In the genomic region with DNA sequence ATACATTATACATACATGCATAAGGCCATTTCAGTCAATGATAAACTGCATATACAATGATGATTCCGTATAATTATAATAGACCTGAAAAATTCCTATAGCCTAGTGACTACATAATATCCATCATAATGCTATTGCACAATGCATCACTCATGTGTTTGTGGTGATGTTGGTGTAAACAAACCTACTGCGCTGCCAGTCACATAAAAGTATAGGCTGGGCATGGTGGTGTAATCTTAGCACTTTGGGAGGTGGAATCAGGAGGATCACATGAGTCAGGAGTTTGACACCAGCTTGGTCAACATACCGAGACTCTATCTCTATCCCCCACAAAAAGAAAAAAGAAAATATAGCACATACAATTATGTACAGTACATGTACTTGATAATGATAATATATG, we compare ENCODE assay signal across 19 cellular contexts.
"Had no signal": no experiment of that assay in that cellular context is flagged by ENCODE, and none has a peak within 500 bp of the region (broad histone marks: within the 10 kb centered on the region; RNA-seq: fewer than 3 reads in every experiment).

No MANE protein-coding gene starts in this region.

- H3K4me3 Mint-ChIP-seq: activated CD4-positive, alpha-beta T cell treated with anti-CD3 and anti-CD28 coated beads, Interleukin-2, amount 10 ng/mL, durations not matched to agents 7 days and 5 days; activated CD8-positive, alpha-beta T cell treated with anti-CD3 and anti-CD28 coated beads, Interleukin-2, amount 10 ng/mL, durations not matched to agents 7 days and 5 days; activated T-cell treated with anti-CD3 and anti-CD28 coated beads, Interleukin-2, amount 50 U/mL, for 24 hours; brain; central memory CD8-positive, alpha-beta T cell; naive thymus-derived CD8-positive, alpha-beta T cell; stimulated activated memory B cell treated with anti-CD40 and anti-IgM and Interleukin-4, amounts not matched to agents 10 μg/mL and 1 μg/mL and 100 μg/mL, for 72 hours; type B pancreatic cell had no signal

- H3K27ac Mint-ChIP-seq: activated CD4-positive, alpha-beta T cell treated with anti-CD3 and anti-CD28 coated beads, Interleukin-2, amount 10 ng/mL, durations not matched to agents 7 days and 5 days; activated CD8-positive, alpha-beta T cell treated with anti-CD3 and anti-CD28 coated beads, Interleukin-2, amount 10 ng/mL, durations not matched to agents 7 days and 5 days; activated T-cell treated with anti-CD3 and anti-CD28 coated beads, Interleukin-2, amount 50 U/mL, for 24 hours; activated T-helper 2 cell treated with anti-CD3 and anti-CD28 coated beads, Interferon-gamma antibody, Interleukin-2, Interleukin-4, amounts not matched to agents 10 μg/mL and 5 μg/mL and 100 μg/mL, durations not matched to agents 14 hours and 24 hours and 36 hours; brain; naive thymus-derived CD8-positive, alpha-beta T cell; stimulated activated memory B cell treated with anti-CD40 and anti-IgM and Interleukin-4, amounts not matched to agents 10 μg/mL and 1 μg/mL and 100 μg/mL, for 72 hours; type B pancreatic cell had no signal

- H3K36me3 Mint-ChIP-seq: brain; naive thymus-derived CD8-positive, alpha-beta T cell; stimulated activated memory B cell treated with anti-CD40 and anti-IgM and Interleukin-4, amounts not matched to agents 10 μg/mL and 1 μg/mL and 100 μg/mL, for 72 hours; type B pancreatic cell had no signal

- H3K9me3 Mint-ChIP-seq: activated CD4-positive, alpha-beta T cell treated with anti-CD3 and anti-CD28 coated beads, Interleukin-2, amount 10 ng/mL, durations not matched to agents 7 days and 5 days; activated T-helper 2 cell treated with anti-CD3 and anti-CD28 coated beads, Interferon-gamma antibody, Interleukin-2, Interleukin-4, amounts not matched to agents 10 μg/mL and 5 μg/mL and 100 μg/mL, durations not matched to agents 14 hours and 24 hours and 36 hours; central memory CD8-positive, alpha-beta T cell; stimulated activated memory B cell treated with anti-CD40 and anti-IgM and Interleukin-4, amounts not matched to agents 10 μg/mL and 1 μg/mL and 100 μg/mL, for 72 hours had no signal

- H3K27me3 Mint-ChIP-seq: activated CD4-positive, alpha-beta T cell treated with anti-CD3 and anti-CD28 coated beads, Interleukin-2, amount 10 ng/mL, durations not matched to agents 7 days and 5 days; activated T-cell treated with anti-CD3 and anti-CD28 coated beads, Interleukin-2, amount 50 U/mL, for 24 hours; central memory CD8-positive, alpha-beta T cell; type B pancreatic cell had no signal

- H3K4me1 Mint-ChIP-seq: activated CD4-positive, alpha-beta T cell treated with anti-CD3 and anti-CD28 coated beads, Interleukin-2, amount 10 ng/mL, durations not matched to agents 7 days and 5 days; brain; central memory CD8-positive, alpha-beta T cell had no signal

- ATAC-seq: activated CD8-positive, alpha-beta T cell treated with anti-CD3 and anti-CD28 coated beads, Interleukin-2, amount 10 ng/mL, durations not matched to agents 7 days and 5 days; naive thymus-derived CD8-positive, alpha-beta T cell; stimulated activated memory B cell treated with anti-CD40 and anti-IgM and Interleukin-4, amounts not matched to agents 10 μg/mL and 1 μg/mL and 100 μg/mL, for 72 hours had no signal

- DNase-seq: activated CD4-positive, alpha-beta T cell treated with anti-CD3 and anti-CD28 coated beads, Interleukin-2, amount 10 ng/mL, durations not matched to agents 7 days and 5 days; activated CD8-positive, alpha-beta T cell treated with anti-CD3 and anti-CD28 coated beads, Interleukin-2, amount 10 ng/mL, durations not matched to agents 7 days and 5 days; activated naive CD4-positive, alpha-beta T cell treated with Interleukin-2 at 50 U/mL for 16 hours; activated T-cell treated with anti-CD3 and anti-CD28 coated beads, Interleukin-2, amount 50 U/mL, for 24 hours; anterior cingulate cortex; foreskin fibroblast; left cardiac atrium; mesenchymal stem cell; naive thymus-derived CD8-positive, alpha-beta T cell; pancreas; spleen; stimulated activated CD4-positive, alpha-beta T cell treated with anti-CD3 and anti-CD28 coated beads, Interleukin-4, amount 100 ng/mL, for 4 hours; T1000; testis had no signal
